Comparison of ENCODE assay signal across 22 cellular contexts in the genomic region with DNA sequence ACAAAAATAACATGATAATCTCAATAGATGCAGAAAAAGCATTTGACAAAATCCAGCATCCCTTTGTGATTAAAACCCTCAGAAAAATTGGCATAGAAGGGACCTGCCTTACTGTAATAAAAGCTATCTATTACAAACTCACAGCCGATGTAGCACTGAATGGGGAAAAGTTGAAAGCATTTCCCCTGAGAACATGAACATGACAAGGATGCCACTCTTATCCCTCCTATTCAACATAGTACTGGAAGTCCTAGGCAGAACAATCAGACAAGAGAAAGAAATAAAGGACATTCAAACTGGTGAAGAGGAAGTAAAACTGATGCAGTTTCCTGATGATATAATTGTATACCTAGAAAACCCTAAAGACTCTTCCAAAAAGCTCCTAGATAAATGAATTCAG.
"Had no signal": no experiment of that assay in that cellular context is flagged by ENCODE, and none has a peak within 500 bp of the region (broad histone marks: within the 10 kb centered on the region; RNA-seq: fewer than 3 reads in every experiment).

No MANE protein-coding gene starts in this region.

- H3K27me3 Mint-ChIP-seq: naive thymus-derived CD4-positive, alpha-beta T cell had no signal

- H3K4me1 Mint-ChIP-seq: naive thymus-derived CD4-positive, alpha-beta T cell had no signal

- FAIRE-seq: endothelial cell of umbilical vein, frontal cortex, islet of Langerhans, keratinocyte had no signal

- H3K9me3 ChIP-seq: esophagus muscularis mucosa, gastroesophageal sphincter, heart left ventricle, left lung, lower lobe of right lung had no signal

- H2AFZ ChIP-seq: hepatocyte had no signal

- H3K27ac ChIP-seq: coronary artery, dorsolateral prefrontal cortex, esophagus muscularis mucosa, foreskin keratinocyte, gastroesophageal sphincter, heart left ventricle, hepatocyte, left lung, lower lobe of right lung had no signal

- H3K79me2 ChIP-seq: hepatocyte had no signal

- H3K4me2 ChIP-seq: hepatocyte had no signal

- H3K4me1 ChIP-seq: esophagus muscularis mucosa, foreskin keratinocyte, gastroesophageal sphincter, heart left ventricle, left lung, lower lobe of right lung had no signal

- H3K36me3 Mint-ChIP-seq: naive thymus-derived CD4-positive, alpha-beta T cell had no signal

- H3K27me3 ChIP-seq: esophagus muscularis mucosa, foreskin keratinocyte, heart left ventricle, hepatocyte, left lung had no signal

- DNase-seq: dermis blood vessel endothelial cell; dorsolateral prefrontal cortex; effector CD4-positive, alpha-beta T cell; effector memory CD4-positive, alpha-beta T cell; foreskin keratinocyte; heart left ventricle; hypothalamus; left cardiac atrium; left lung; left ventricle myocardium superior; lower lobe of right lung; mesenchymal stem cell; midbrain; naive thymus-derived CD4-positive, alpha-beta T cell had no signal

- H3K4me3 ChIP-seq: coronary artery, dorsolateral prefrontal cortex, esophagus muscularis mucosa, gastroesophageal sphincter, heart left ventricle, hepatocyte, left lung, lower lobe of right lung had no signal

- ATAC-seq: foreskin keratinocyte; gastroesophageal sphincter; heart left ventricle; left cardiac atrium; left lung; left ventricle myocardium superior; lower lobe of right lung; naive thymus-derived CD4-positive, alpha-beta T cell had no signal

- H3K36me3 ChIP-seq: esophagus muscularis mucosa, gastroesophageal sphincter, heart left ventricle, left lung, lower lobe of right lung had no signal

- H3K4me3 Mint-ChIP-seq: naive thymus-derived CD4-positive, alpha-beta T cell had no signal
